1 cellular context compared by ENCODE assay signal in the genomic region with DNA sequence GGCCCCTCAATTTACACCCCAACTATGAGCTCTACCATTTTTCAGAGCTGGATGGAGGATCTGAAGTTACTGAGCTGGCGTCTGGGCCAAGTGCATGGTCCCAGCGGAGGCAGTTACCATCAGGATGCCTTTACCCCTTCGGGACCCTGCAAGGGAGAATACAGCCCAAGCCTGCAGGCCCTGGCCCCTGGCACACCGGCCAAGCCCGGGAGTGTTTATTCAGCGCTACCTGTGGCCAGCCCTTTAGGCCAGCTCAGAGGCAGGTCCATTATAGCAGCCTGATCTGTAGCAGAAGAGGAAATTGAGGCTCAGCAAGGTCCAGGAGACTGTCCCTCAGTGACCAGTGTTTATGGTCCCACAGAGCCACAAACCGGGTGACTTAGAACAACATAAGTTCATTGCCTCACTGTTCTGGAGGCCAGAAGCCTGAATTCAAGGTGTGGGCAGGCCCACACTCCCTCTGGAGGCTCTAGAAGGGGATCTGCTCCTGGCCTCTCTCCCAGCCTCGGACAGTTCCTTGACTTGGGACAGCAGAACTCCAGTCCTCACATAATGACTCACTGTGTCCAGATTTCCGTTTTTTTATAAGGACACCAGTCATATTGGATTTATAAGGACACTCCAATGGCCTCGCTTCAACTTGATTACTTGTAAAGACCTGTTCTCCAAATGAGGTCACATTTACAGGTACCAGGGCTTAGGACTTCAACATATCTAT.
TF ChIP-seq lines count a peak whose summit lies in the region.

No MANE protein-coding gene starts in this region.

TF ChIP-seq in HepG2, 621 proteins besides CTCF, POLR2A, EP300 and RAD21:
- TF ChIP-seq FOXA1 (IDR thresholded peaks at IDR 0.05), result no peak
- no peak for TF ChIP-seq FOXA1 (CRISPR knock-in tag; IDR thresholded peaks at IDR 0.05)
- TF ChIP-seq, protein P1, sequence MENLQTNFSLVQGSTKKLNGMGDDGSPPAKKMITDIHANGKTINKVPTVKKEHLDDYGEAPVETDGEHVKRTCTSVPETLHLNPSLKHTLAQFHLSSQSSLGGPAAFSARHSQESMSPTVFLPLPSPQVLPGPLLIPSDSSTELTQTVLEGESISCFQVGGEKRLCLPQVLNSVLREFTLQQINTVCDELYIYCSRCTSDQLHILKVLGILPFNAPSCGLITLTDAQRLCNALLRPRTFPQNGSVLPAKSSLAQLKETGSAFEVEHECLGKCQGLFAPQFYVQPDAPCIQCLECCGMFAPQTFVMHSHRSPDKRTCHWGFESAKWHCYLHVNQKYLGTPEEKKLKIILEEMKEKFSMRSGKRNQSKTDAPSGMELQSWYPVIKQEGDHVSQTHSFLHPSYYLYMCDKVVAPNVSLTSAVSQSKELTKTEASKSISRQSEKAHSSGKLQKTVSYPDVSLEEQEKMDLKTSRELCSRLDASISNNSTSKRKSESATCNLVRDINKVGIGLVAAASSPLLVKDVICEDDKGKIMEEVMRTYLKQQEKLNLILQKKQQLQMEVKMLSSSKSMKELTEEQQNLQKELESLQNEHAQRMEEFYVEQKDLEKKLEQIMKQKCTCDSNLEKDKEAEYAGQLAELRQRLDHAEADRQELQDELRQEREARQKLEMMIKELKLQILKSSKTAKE (CRISPR knock-in tag; IDR thresholded peaks at IDR 0.05; ENCODE audit: borderline replicate concordance), result no peak
- no peak for TF ChIP-seq TBX3 (IDR thresholded peaks at IDR 0.05; ENCODE audit: borderline replicate concordance)
- TF ChIP-seq CCDC6 (CRISPR knock-in tag; IDR thresholded peaks at IDR 0.05), result no peak
TF ChIP-seq in HepG2: peak in this region for 0.
